Comparison of ENCODE assay signal across 17 cellular contexts in genomic region chr17:61317779-61318178, GRCh38.
"Had no signal": no experiment of that assay in that cellular context is flagged by ENCODE, and none has a peak within 500 bp of the region (broad histone marks: within the 10 kb centered on the region; RNA-seq: fewer than 3 reads in every experiment).

No MANE protein-coding gene starts in this region.

- H3K9me3 ChIP-seq: ascending aorta, esophagus squamous epithelium, heart right ventricle, neutrophil, thyroid gland had no signal

- H3K4me1 ChIP-seq: parathyroid adenoma had no signal

- H3K27ac ChIP-seq: ascending aorta, esophagus squamous epithelium, heart right ventricle, neutrophil, parathyroid adenoma, thyroid gland had no signal

- H3K27me3 ChIP-seq: ascending aorta, esophagus squamous epithelium, heart right ventricle, neutrophil, thyroid gland had no signal

- ATAC-seq: activated T-cell treated with anti-CD3 and anti-CD28 coated beads, Interleukin-2, amount 50 U/mL, for 72 hours; heart right ventricle; naive thymus-derived CD4-positive, alpha-beta T cell had no signal

- DNase-seq: activated CD4-positive, alpha-beta T cell treated with anti-CD3 and anti-CD28 coated beads, Interleukin-2, amount 50 U/mL, for 1 hour; activated CD4-positive, CD25-positive, alpha-beta regulatory T cell treated with anti-CD3 and anti-CD28 coated beads, Interleukin-2, amount 50 U/mL, for 72 hours; activated effector memory CD4-positive, alpha-beta T cell treated with anti-CD3 and anti-CD28 coated beads, Interleukin-2, amount 50 U/mL, for 16 hours; activated naive CD4-positive, alpha-beta T cell treated with anti-CD3 and anti-CD28 coated beads, Interleukin-2, amount 50 U/mL, for 16 hours; activated T-cell treated with anti-CD3 and anti-CD28 coated beads, Interleukin-2, amount 50 U/mL, for 72 hours; cerebellar nuclear complex; effector CD8-positive, alpha-beta T cell; esophagus squamous epithelium; heart right ventricle; naive thymus-derived CD4-positive, alpha-beta T cell; stimulated activated CD8-positive, alpha-beta memory T cell treated with anti-CD3 and anti-CD28 coated beads, Interleukin-4, amount 100 ng/mL, for 48 hours; stimulated activated naive CD4-positive, alpha-beta T cell treated with Interleukin-2 at 50 U/mL for 16 hours; T1000; thyroid gland had no signal

- H3K4me3 ChIP-seq: ascending aorta, esophagus squamous epithelium, heart right ventricle, thyroid gland had no signal

- H3K36me3 ChIP-seq: ascending aorta, esophagus squamous epithelium, heart right ventricle, neutrophil, thyroid gland had no signal
